11 cellular contexts compared by ENCODE assay signal in genomic region chr3:25843332-25843731, GRCh38. TPM values are rescaled to one million over a fixed set of nuclear protein-coding genes. Genes with fewer than 3 reads are reported as not detected.
DNase-seq lines count a peak whose midpoint lies in the region; ATAC-seq and TF ChIP-seq lines count a peak whose summit lies in the region.
"Had no signal": no experiment of that assay in that cellular context is flagged by ENCODE, and none has a peak within 500 bp of the region (broad histone marks: within the 10 kb centered on the region; RNA-seq: fewer than 3 reads in every experiment).

No MANE protein-coding gene starts in this region.

- H2AFZ ChIP-seq in neuronal stem cell (ENCODE audit: low read length), result no peak overlapping the region

- no peaks in the 10 kb centered on the region for H3K9me3 Mint-ChIP-seq in stimulated activated naive B cell treated with anti-CD40 and anti-IgM and Interleukin-4, amounts not matched to agents 10 μg/mL and 1 μg/mL and 100 μg/mL, for 72 hours

- H2BK15ac ChIP-seq in neuronal stem cell (ENCODE audit: low read length), result no peak overlapping the region

- peak in 7 of 9 donors; percentile 27 to 55 (median 29) for TF ChIP-seq CTCF in heart right ventricle (IDR thresholded peaks at IDR 0.05)
- peak; percentile 83 for TF ChIP-seq CTCF in VCaP (conservative IDR thresholded peaks at IDR 0.05)
- peak in 3 of 4 experiments; percentile 10 to 28 (median 21) for TF ChIP-seq CTCF in uterus (IDR thresholded peaks at IDR 0.05)

- H2BK120ac ChIP-seq in neuronal stem cell (ENCODE audit: low read depth, low read length), result no peak overlapping the region

- H3K18ac ChIP-seq in neuronal stem cell (ENCODE audit: low read length), result no peak overlapping the region

- H3K27ac ChIP-seq in heart right ventricle, result no peak overlapping the region
- H3K27ac ChIP-seq in right cardiac atrium (ENCODE audit: low read length), result no peak overlapping the region
- no peak overlapping the region for H3K27ac ChIP-seq in VCaP
- H3K27ac ChIP-seq in uterus, result no peak overlapping the region
- H3K27ac ChIP-seq in neuronal stem cell (replicated peaks; ENCODE audit: low read length), result no peak overlapping the region

- DNase-seq in heart right ventricle (no peak), right cardiac atrium (no peak), iris pigment epithelial cell (ENCODE audit: low read depth) (peak; percentile 12), uterus (no peak), NCI-H2081 treated with DMSO at 0.1 percent for 48 hours (lab: John Stamatoyannopoulos, UW) (no peak), neuronal stem cell (ENCODE audit: low spot score) (no peak)
- DNase-seq in stimulated activated naive B cell treated with anti-CD40 and anti-IgM and Interleukin-4, amounts not matched to agents 10 μg/mL and 1 μg/mL and 100 μg/mL, for 72 hours, result no peak
- DNase-seq: activated CD4-positive, alpha-beta T cell treated with anti-CD3 and anti-CD28 coated beads, Interleukin-2, amount 50 U/mL, for 1 hour; activated naive CD4-positive, alpha-beta T cell; T-helper 1 cell had no signal

- no peak overlapping the region for H3K4me2 ChIP-seq in neuronal stem cell (ENCODE audit: insufficient read depth, low read length, poor library complexity, severe bottlenecking)

- no peaks in the 10 kb centered on the region for H3K79me1 ChIP-seq in neuronal stem cell (ENCODE audit: low read depth, low read length)

- no peak overlapping the region for H2AK5ac ChIP-seq in neuronal stem cell (ENCODE audit: low read depth, low read length)

- no peak overlapping the region for H4K8ac ChIP-seq in neuronal stem cell (ENCODE audit: low read depth, low read length)

- no peak overlapping the region for H2BK5ac ChIP-seq in neuronal stem cell (ENCODE audit: low read length)

- H3K14ac ChIP-seq in neuronal stem cell (ENCODE audit: low read length), result no peak overlapping the region

- H3K27me3 Mint-ChIP-seq in stimulated activated naive B cell treated with anti-CD40 and anti-IgM and Interleukin-4, amounts not matched to agents 10 μg/mL and 1 μg/mL and 100 μg/mL, for 72 hours, result no peaks in the 10 kb centered on the region

- 54 to 70% methylated on average over 3 of the region's 3 CpGs for WGBS in heart right ventricle, 2 donors
- WGBS in right cardiac atrium, result 48% methylated on average over 3 of the region's 3 CpGs
- WGBS in neuronal stem cell (ENCODE audit: extremely low coverage in 2 of 2, insufficient read length in 2 of 2, insufficient replicate concordance in 1 of 2), 2 donors, result no CpG with 5 or more reads among the region's 3 CpGs

- no peak overlapping the region for H3K4me3 ChIP-seq in heart right ventricle
- no peak overlapping the region for H3K4me3 ChIP-seq in right cardiac atrium (ENCODE audit: low read length)
- no peak overlapping the region for H3K4me3 ChIP-seq in uterus
- no peak overlapping the region for H3K4me3 ChIP-seq in neuronal stem cell (ENCODE audit: low read length in 2 of 2)

- no peak overlapping the region for H3K23ac ChIP-seq in neuronal stem cell (ENCODE audit: low read depth, low read length, poor library complexity)

- H3K27me3 ChIP-seq in heart right ventricle (no peaks in the 10 kb centered on the region), right cardiac atrium (ENCODE audit: control insufficient read depth, insufficient read depth) (no peaks in the 10 kb centered on the region), uterus (no peaks in the 10 kb centered on the region), neuronal stem cell (ENCODE audit: control insufficient read depth in 3 of 3, insufficient read depth in 3 of 3, low read depth in 1 of 3, low read length in 3 of 3) (no peaks in the 10 kb centered on the region)

- no peak overlapping the region for H3K27ac Mint-ChIP-seq in stimulated activated naive B cell treated with anti-CD40 and anti-IgM and Interleukin-4, amounts not matched to agents 10 μg/mL and 1 μg/mL and 100 μg/mL, for 72 hours

- ATAC-seq in heart right ventricle, result no peak
- ATAC-seq in right cardiac atrium, result no peak
- no peak for ATAC-seq in stimulated activated naive B cell treated with anti-CD40 and anti-IgM and Interleukin-4, amounts not matched to agents 10 μg/mL and 1 μg/mL and 100 μg/mL, for 72 hours (replicated peaks)

- H3K4me1 ChIP-seq in heart right ventricle (no peaks in the 10 kb centered on the region), right cardiac atrium (ENCODE audit: control insufficient read depth, insufficient read depth, low read length) (no peaks in the 10 kb centered on the region), uterus (no peaks in the 10 kb centered on the region), neuronal stem cell (ENCODE audit: control insufficient read depth in 2 of 2, insufficient read depth in 1 of 2, low read depth in 1 of 2, low read length in 2 of 2) (peaks cover 0 to 10% of the 10 kb centered on the region in 2 donors)

- no peak overlapping the region for H3K4ac ChIP-seq in neuronal stem cell (ENCODE audit: low read length)

- H4K91ac ChIP-seq in neuronal stem cell (ENCODE audit: low read depth, low read length, poor library complexity), result no peak overlapping the region

- H3K9ac ChIP-seq in neuronal stem cell (ENCODE audit: low read depth, low read length, poor library complexity), result no peak overlapping the region

- H3K36me3 ChIP-seq in heart right ventricle, result no peaks in the 10 kb centered on the region
- H3K36me3 ChIP-seq in uterus, result no peaks in the 10 kb centered on the region
- no peaks in the 10 kb centered on the region for H3K36me3 ChIP-seq in neuronal stem cell (replicated peaks in 1 of 2; ENCODE audit: control insufficient read depth in 2 of 2, insufficient read depth in 2 of 2, low read length in 2 of 2)

- no peak for TF ChIP-seq POLR2A in uterus (IDR thresholded peaks at IDR 0.05)

- intact Hi-C loops in heart right ventricle (cut with DNase I), result loop anchor here in 6 of 10 donors (2.0 to 10.0 kb wide), 4 partner anchors 861 to 871 kb away; no protein-coding TSS in a partner anchor
- intact Hi-C loops in right cardiac atrium (cut with DNase I), result loop anchor here in 2 of 4 donors (5.0 to 10.0 kb wide), 2 partner anchors 861 to 869 kb away; no protein-coding TSS in a partner anchor
- intact Hi-C loops in uterus (cut with DNase I; ENCODE audit: low total_unique reads), result no loop called here

- no peaks in the 10 kb centered on the region for H3K36me3 Mint-ChIP-seq in stimulated activated naive B cell treated with anti-CD40 and anti-IgM and Interleukin-4, amounts not matched to agents 10 μg/mL and 1 μg/mL and 100 μg/mL, for 72 hours

- no peak overlapping the region for H3K4me3 Mint-ChIP-seq in stimulated activated naive B cell treated with anti-CD40 and anti-IgM and Interleukin-4, amounts not matched to agents 10 μg/mL and 1 μg/mL and 100 μg/mL, for 72 hours

- H3K9me3 ChIP-seq in heart right ventricle (peaks cover 0 to 3% (median 0%) of the 10 kb centered on the region in 11 donors), right cardiac atrium (ENCODE audit: control insufficient read depth, low read length) (no peaks in the 10 kb centered on the region), uterus (no peaks in the 10 kb centered on the region), neuronal stem cell (replicated peaks in 1 of 2; ENCODE audit: control insufficient read depth in 2 of 2, insufficient read depth in 1 of 2, low read depth in 1 of 2, low read length in 2 of 2) (peaks cover 0 to 2% of the 10 kb centered on the region in 2 donors)

- no peaks in the 10 kb centered on the region for H3K4me1 Mint-ChIP-seq in stimulated activated naive B cell treated with anti-CD40 and anti-IgM and Interleukin-4, amounts not matched to agents 10 μg/mL and 1 μg/mL and 100 μg/mL, for 72 hours

- H2BK12ac ChIP-seq in neuronal stem cell (ENCODE audit: low read length), result no peak overlapping the region

RNA-seq across cellular contexts. Expression of gene OXSM, which starts 53.4 kb away (rescaled TPM):
- total RNA-seq in heart right ventricle (10 to 100 TPM; 12.7 to 18.0 (median 16.1) TPM), right cardiac atrium (10 to 100 TPM; 11.6 to 15.9 (median 14.0) TPM), uterus (10 to 100 TPM in 2 of 4 donors, 1 to 10 TPM in 2; 4.9 to 29.0 (median 12.8) TPM)
- polyA plus RNA-seq in heart right ventricle (10 to 100 TPM; 12.8 to 26.1 TPM), right cardiac atrium (17.6 TPM)
- 2.2 TPM for polyA plus RNA-seq in neuronal stem cell (2013, experiment 1 of 2)
- 2.4 TPM for polyA plus RNA-seq in neuronal stem cell (2013, experiment 2 of 2)

Comparison
In these comparisons a context has a peak if more than half of its experiments do, and no peak if none do; other contexts are left out.
1. CTCF ChIP-seq: peak in every context shown above with its lines; median percentile 83 in VCaP; 29 in heart right ventricle; 21 in uterus.